ENCODE assay signal across 7 cellular contexts in the genomic region with DNA sequence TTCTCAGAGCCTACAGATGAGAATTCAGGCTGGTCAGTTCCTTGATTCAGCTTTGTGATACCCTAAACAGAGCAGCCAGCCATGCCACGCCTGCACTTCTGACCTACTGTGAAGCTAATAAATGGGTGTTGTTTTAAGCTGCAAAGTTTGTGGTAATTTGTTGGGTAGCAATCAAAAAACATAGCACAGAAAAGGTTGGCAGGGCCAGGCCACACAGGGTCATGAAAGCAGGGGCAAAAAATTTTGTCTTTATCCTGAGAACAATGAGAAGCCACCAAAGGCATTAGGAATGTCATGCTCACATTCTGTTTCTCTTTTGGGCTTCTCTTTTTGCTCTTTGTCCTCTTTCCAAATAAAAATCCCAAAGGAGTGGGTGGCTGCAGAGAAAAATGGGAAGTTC.
"Had no signal": no experiment of that assay in that cellular context is flagged by ENCODE, and none has a peak within 500 bp of the region (broad histone marks: within the 10 kb centered on the region; RNA-seq: fewer than 3 reads in every experiment).

No MANE protein-coding gene starts in this region.

- H3K27ac ChIP-seq: GM23248 had no signal

- H3K27me3 Mint-ChIP-seq: IgD-negative memory B cell had no signal

- H3K36me3 ChIP-seq: HAP-1 had no signal

- ATAC-seq: HCT116 had no signal

- H2AFZ ChIP-seq: GM23248 had no signal

- H3K9me3 ChIP-seq: HAP-1 had no signal

- H3K4me3 Mint-ChIP-seq: IgD-negative memory B cell had no signal

- DNase-seq: GM23248, GOT3, H7, KBM-7 had no signal

- H3K9me3 Mint-ChIP-seq: IgD-negative memory B cell had no signal

- H3K4me3 ChIP-seq: GM23248, HAP-1 had no signal

- H3K27ac Mint-ChIP-seq: IgD-negative memory B cell had no signal

- H3K9ac ChIP-seq: GM23248 had no signal
